ENCODE assay signal across 8 cellular contexts in the genomic region with DNA sequence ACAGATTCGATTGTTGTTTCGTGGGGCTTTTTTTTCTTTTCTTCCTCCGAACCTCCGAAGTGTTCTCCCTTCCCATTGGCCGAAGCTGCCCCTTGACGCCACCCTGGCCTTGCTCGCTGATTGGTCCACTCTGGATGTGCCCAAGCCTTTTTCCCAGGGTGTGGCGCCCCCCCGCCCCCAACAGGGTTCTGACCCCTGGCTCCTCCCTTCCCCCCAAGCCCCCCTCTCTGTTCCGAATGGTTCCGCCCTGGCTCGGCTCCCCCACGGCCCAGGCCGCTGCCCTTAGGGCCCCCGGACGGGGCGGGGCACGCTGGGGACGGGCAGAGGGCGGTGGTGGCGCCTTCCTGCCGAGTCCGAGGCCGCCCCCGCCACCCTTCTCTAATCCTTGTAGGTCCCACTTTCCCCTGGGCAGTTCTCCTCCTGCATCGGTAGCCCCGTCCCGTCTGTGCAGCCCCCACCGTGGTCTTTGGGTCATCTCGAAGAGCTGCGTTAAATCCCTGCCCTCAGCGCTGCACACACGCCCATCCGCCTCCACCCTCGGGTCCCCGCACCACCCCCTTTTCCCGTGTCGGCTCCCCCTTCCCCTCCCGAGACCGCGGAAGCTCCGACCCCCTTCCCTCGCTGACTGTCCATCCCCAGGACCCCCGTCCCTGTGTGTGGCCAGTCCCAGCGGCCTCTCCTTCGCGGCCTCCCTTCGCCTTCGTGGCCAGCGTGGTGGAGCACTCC. TPM values are rescaled to one million over a fixed set of nuclear protein-coding genes. Genes with fewer than 3 reads are reported as not detected.
DNase-seq lines count a peak whose midpoint lies in the region; ATAC-seq, FAIRE-seq and TF ChIP-seq lines count a peak whose summit lies in the region.

No MANE protein-coding gene starts in this region.

- peaks cover 13 to 16% (median 15%) of the 10 kb centered on the region in 3 donors for H3K27me3 Mint-ChIP-seq in CD14-positive monocyte (ENCODE audit: low read depth in 3 of 3)
- H3K27me3 Mint-ChIP-seq in activated T-cell treated with anti-CD3 and anti-CD28 coated beads, Interleukin-2, amount 50 U/mL, for 24 hours: peaks cover 23% of the 10 kb centered on the region
- H3K27me3 Mint-ChIP-seq in stimulated activated memory B cell treated with anti-CD40 and anti-IgM and Interleukin-4, amounts not matched to agents 10 μg/mL and 1 μg/mL and 100 μg/mL, for 72 hours: no peaks in the 10 kb centered on the region

- H3K36me3 Mint-ChIP-seq in CD14-positive monocyte: peaks cover 14 to 15% of the 10 kb centered on the region in 2 donors
- peaks cover 31% of the 10 kb centered on the region for H3K36me3 Mint-ChIP-seq in activated T-cell treated with anti-CD3 and anti-CD28 coated beads, Interleukin-2, amount 50 U/mL, for 24 hours (ENCODE audit: low read depth)
- peaks cover 7% of the 10 kb centered on the region for H3K36me3 Mint-ChIP-seq in stimulated activated memory B cell treated with anti-CD40 and anti-IgM and Interleukin-4, amounts not matched to agents 10 μg/mL and 1 μg/mL and 100 μg/mL, for 72 hours

- peak overlapping the region; percentile 88 to 97 (median 93) for H3K27ac Mint-ChIP-seq in CD14-positive monocyte
- H3K27ac Mint-ChIP-seq in activated T-cell treated with anti-CD3 and anti-CD28 coated beads, Interleukin-2, amount 50 U/mL, for 24 hours: peak overlapping the region; percentile 26
- peak overlapping the region; percentile 95 for H3K27ac Mint-ChIP-seq in stimulated activated memory B cell treated with anti-CD40 and anti-IgM and Interleukin-4, amounts not matched to agents 10 μg/mL and 1 μg/mL and 100 μg/mL, for 72 hours

- H3K9me3 ChIP-seq in mucosa of rectum (ENCODE audit: control insufficient read depth in 2 of 2, low read length in 2 of 2): no peaks in the 10 kb centered on the region

- peaks cover 0 to 16% (median 0%) of the 10 kb centered on the region in 7 donors for H3K9me3 Mint-ChIP-seq in CD14-positive monocyte
- no peaks in the 10 kb centered on the region for H3K9me3 Mint-ChIP-seq in activated T-cell treated with anti-CD3 and anti-CD28 coated beads, Interleukin-2, amount 50 U/mL, for 24 hours
- H3K9me3 Mint-ChIP-seq in stimulated activated memory B cell treated with anti-CD40 and anti-IgM and Interleukin-4, amounts not matched to agents 10 μg/mL and 1 μg/mL and 100 μg/mL, for 72 hours: no peaks in the 10 kb centered on the region

- DNase-seq in CD14-positive monocyte (ENCODE audit: low spot score) (peak; percentile 92), GM19239 (ENCODE audit: insufficient read length, low spot score) (peak; percentile 62), NCI-H774 (lab: John Stamatoyannopoulos, UW) (peak; percentile 92)
- DNase-seq in activated T-cell treated with anti-CD3 and anti-CD28 coated beads, Interleukin-2, amount 50 U/mL, for 24 hours: peak; percentile 59

- peak; percentile 99 for FAIRE-seq in GM19239 (lab: Jason Lieb, UNC)

- peaks cover 0 to 2% of the 10 kb centered on the region in 2 donors for H3K4me1 ChIP-seq in mucosa of rectum (ENCODE audit: control insufficient read depth in 2 of 2, insufficient read depth in 2 of 2, low read length in 2 of 2)

- peaks cover 1 to 4% of the 10 kb centered on the region in 2 donors for H3K36me3 ChIP-seq in mucosa of rectum (ENCODE audit: control insufficient read depth in 2 of 2, insufficient read depth in 2 of 2, low read length in 2 of 2)

- intact Hi-C loops in CD14-positive monocyte (cut with micrococcal nuclease): loop anchor here (2.0 kb wide), 1 partner anchor 49 kb away; no protein-coding TSS in a partner anchor

- peaks cover 0 to 2% of the 10 kb centered on the region in 2 donors for H3K27me3 ChIP-seq in mucosa of rectum (ENCODE audit: control insufficient read depth in 2 of 2, insufficient read depth in 2 of 2, low read length in 2 of 2)

- no peak for TF ChIP-seq CTCF in CD14-positive monocyte (IDR thresholded peaks at IDR 0.05)

- H3K4me3 Mint-ChIP-seq in CD14-positive monocyte: peak overlapping the region; percentile 80 to 89
- H3K4me3 Mint-ChIP-seq in activated T-cell treated with anti-CD3 and anti-CD28 coated beads, Interleukin-2, amount 50 U/mL, for 24 hours: peak overlapping the region; percentile 66
- peak overlapping the region; percentile 92 for H3K4me3 Mint-ChIP-seq in stimulated activated memory B cell treated with anti-CD40 and anti-IgM and Interleukin-4, amounts not matched to agents 10 μg/mL and 1 μg/mL and 100 μg/mL, for 72 hours

- H3K27ac ChIP-seq in mucosa of rectum (ENCODE audit: low read depth in 2 of 2, low read length in 2 of 2): peak overlapping the region; percentile 88 to 89

- H3K4me3 ChIP-seq in mucosa of rectum (ENCODE audit: low read length in 2 of 2): peak overlapping the region; percentile 68 to 77

- peak overlapping the region; percentile 60 to 71 for H3K9ac ChIP-seq in mucosa of rectum (ENCODE audit: low read depth in 1 of 2, low read length in 2 of 2)

- ATAC-seq in HG03432 (IDR thresholded peaks at IDR 0.05; ENCODE audit: unreplicated experiment) (peak; percentile 73), esophagus mucosa (peak; percentile 94)
- ATAC-seq in stimulated activated memory B cell treated with anti-CD40 and anti-IgM and Interleukin-4, amounts not matched to agents 10 μg/mL and 1 μg/mL and 100 μg/mL, for 72 hours: peak; percentile 90

- peaks cover 12% of the 10 kb centered on the region for H3K4me1 Mint-ChIP-seq in CD14-positive monocyte
- peaks cover 5% of the 10 kb centered on the region for H3K4me1 Mint-ChIP-seq in activated T-cell treated with anti-CD3 and anti-CD28 coated beads, Interleukin-2, amount 50 U/mL, for 24 hours (ENCODE audit: low read depth)
- H3K4me1 Mint-ChIP-seq in stimulated activated memory B cell treated with anti-CD40 and anti-IgM and Interleukin-4, amounts not matched to agents 10 μg/mL and 1 μg/mL and 100 μg/mL, for 72 hours: peaks cover 6% of the 10 kb centered on the region

RNA-seq across cellular contexts. Expression of gene UTP14A, which starts 25.6 kb away (rescaled TPM):
- polyA plus RNA-seq in CD14-positive monocyte: 1 to 10 TPM; 2.9 to 3.8 TPM
- 17.7 TPM for total RNA-seq in esophagus mucosa

RNA-seq across cellular contexts. Expression of gene BCORL1, which starts 50.9 kb away (rescaled TPM):
- under 1 TPM; 0.69 to 0.72 TPM for polyA plus RNA-seq in CD14-positive monocyte
- 2.6 TPM for total RNA-seq in esophagus mucosa

Comparison
In these comparisons a context has a peak if more than half of its experiments do, and no peak if none do; other contexts are left out.
1. Peak in every context shown above with its lines: DNase-seq, ATAC-seq, H3K4me3 ChIP-seq and H3K27ac ChIP-seq.
2. H3K27ac Mint-ChIP-seq: peak in every context shown above with its lines; median percentile 95 in stimulated activated memory B cell treated with anti-CD40 and anti-IgM and Interleukin-4, amounts not matched to agents 10 μg/mL and 1 μg/mL and 100 μg/mL, for 72 hours; 93 in CD14-positive monocyte; 26 in activated T-cell treated with anti-CD3 and anti-CD28 coated beads, Interleukin-2, amount 50 U/mL, for 24 hours.